ENCODE assay signal across 28 cellular contexts in the genomic region with DNA sequence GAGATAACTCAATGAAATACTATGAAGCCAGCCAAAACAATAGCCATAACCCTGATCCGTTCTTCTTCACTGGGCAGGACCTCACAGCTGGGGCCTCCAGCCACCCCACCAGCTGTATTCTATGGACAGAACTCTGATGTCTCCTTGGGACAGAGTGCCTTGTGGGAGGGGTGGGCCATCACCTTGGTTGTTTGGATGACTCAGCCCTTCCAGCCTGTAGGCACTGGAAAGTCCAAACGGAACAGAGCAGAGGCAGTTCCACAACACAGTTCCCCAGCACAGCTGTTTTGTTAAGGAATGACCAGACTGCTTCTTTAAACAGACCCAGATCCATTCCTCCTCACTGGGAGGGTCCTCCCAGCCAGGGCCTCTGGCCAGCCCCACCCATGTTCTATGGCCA. TPM values are rescaled to one million over a fixed set of nuclear protein-coding genes. Genes with fewer than 3 reads are reported as not detected.
A peak's percentile ranks its signal among the peaks of the same experiment; 100 is the strongest.
DNase-seq lines count a peak whose midpoint lies in the region; ATAC-seq and TF ChIP-seq lines count a peak whose summit lies in the region.
"Had no signal": no experiment of that assay in that cellular context is flagged by ENCODE, and none has a peak within 500 bp of the region (broad histone marks: within the 10 kb centered on the region; RNA-seq: fewer than 3 reads in every experiment).

No MANE protein-coding gene starts in this region.

- H3K4me3 Mint-ChIP-seq in chondrocyte (ENCODE audit: unreplicated experiment): no peak overlapping the region
- H3K4me3 Mint-ChIP-seq: activated T-cell treated with anti-CD3 and anti-CD28 coated beads, Interleukin-2, amount 50 U/mL, for 72 hours; natural killer cell; WTC11 had no signal

- H3K27me3 Mint-ChIP-seq in chondrocyte (ENCODE audit: low read depth): peaks cover 5% of the 10 kb centered on the region

- ATAC-seq in HG02571 (IDR thresholded peaks at IDR 0.05; ENCODE audit: unreplicated experiment): no peak
- ATAC-seq in HG02884 (IDR thresholded peaks at IDR 0.05; ENCODE audit: unreplicated experiment): no peak
- ATAC-seq: activated T-cell treated with anti-CD3 and anti-CD28 coated beads, Interleukin-2, amount 50 U/mL, for 72 hours; natural killer cell; WTC11 had no signal

- TF ChIP-seq CTCF in chondrocyte (IDR thresholded peaks at IDR 0.05): no peak

- H3K4me1 Mint-ChIP-seq in chondrocyte (ENCODE audit: low read depth): no peaks in the 10 kb centered on the region
- H3K4me1 Mint-ChIP-seq: WTC11 had no signal

- H3K36me3 Mint-ChIP-seq in chondrocyte (ENCODE audit: low read depth): peaks cover 16% of the 10 kb centered on the region

- H3K9me3 Mint-ChIP-seq in chondrocyte (ENCODE audit: low read depth): peaks cover 34% of the 10 kb centered on the region

- H3K27ac Mint-ChIP-seq in chondrocyte (ENCODE audit: unreplicated experiment): no peak overlapping the region
- H3K27ac Mint-ChIP-seq: natural killer cell, WTC11 had no signal

- DNase-seq in EL: peak; percentile 24
- peak; percentile 74 for DNase-seq in M059J (ENCODE audit: low read depth)
- DNase-seq in chondrocyte (ENCODE audit: low spot score): peak; percentile 28
- DNase-seq in renal cortical epithelial cell (ENCODE audit: low read depth): peak; percentile 30
- DNase-seq in epidermal melanocyte (ENCODE audit: insufficient read length, low spot score): no peak
- DNase-seq: activated CD4-positive, alpha-beta T cell treated with anti-CD3 and anti-CD28 coated beads, Interleukin-2, amount 50 U/mL, for 1 hour; activated naive CD4-positive, alpha-beta T cell treated with Interleukin-2 at 50 U/mL for 16 hours; activated T-cell treated with anti-CD3 and anti-CD28 coated beads, Interleukin-2, amount 50 U/mL, for 72 hours; aorta; central memory CD4-positive, alpha-beta T cell; GOT3; kidney; midbrain; natural killer cell; NCI-H1105; NCI-H187 treated with DMSO at 0.1 percent for 48 hours; NCI-H526; NK-92 treated with Interleukin-12 subunit alpha and Interleukin-12 subunit beta, amount 100 ng/mL, for 24 hours; PC-9; SHP77 treated with DMSO at 0.1 percent for 48 hours; spleen; substantia nigra; upper lobe of left lung had no signal

RNA-seq across cellular contexts. Expression of a gene that starts 31.9 kb away (rescaled TPM):
- 0.15 and 0.49 TPM in 2 replicates for total RNA-seq in M059J (2014; rRNA removed; shearing (Covaris generic))
- not detected in 3 replicates for total RNA-seq in chondrocyte
- 13.5 and 15.2 TPM in 2 replicates for total RNA-seq in renal cortical epithelial cell
- total RNA-seq: aorta, dermis microvascular lymphatic vessel endothelial cell, liver had no signal

RNA-seq across cellular contexts. Expression of a gene that starts 47.4 kb away (rescaled TPM):
- 0.79 and 0.96 TPM in 2 replicates for total RNA-seq in M059J (2014; rRNA removed; shearing (Covaris generic))
- 1.0 to 1.9 TPM (median 1.0 TPM) in 3 replicates for total RNA-seq in chondrocyte
- total RNA-seq in renal cortical epithelial cell: 8.9 and 36.4 TPM in 2 replicates
